Comparison of ENCODE assay signal across 8 cellular contexts in the genomic region with DNA sequence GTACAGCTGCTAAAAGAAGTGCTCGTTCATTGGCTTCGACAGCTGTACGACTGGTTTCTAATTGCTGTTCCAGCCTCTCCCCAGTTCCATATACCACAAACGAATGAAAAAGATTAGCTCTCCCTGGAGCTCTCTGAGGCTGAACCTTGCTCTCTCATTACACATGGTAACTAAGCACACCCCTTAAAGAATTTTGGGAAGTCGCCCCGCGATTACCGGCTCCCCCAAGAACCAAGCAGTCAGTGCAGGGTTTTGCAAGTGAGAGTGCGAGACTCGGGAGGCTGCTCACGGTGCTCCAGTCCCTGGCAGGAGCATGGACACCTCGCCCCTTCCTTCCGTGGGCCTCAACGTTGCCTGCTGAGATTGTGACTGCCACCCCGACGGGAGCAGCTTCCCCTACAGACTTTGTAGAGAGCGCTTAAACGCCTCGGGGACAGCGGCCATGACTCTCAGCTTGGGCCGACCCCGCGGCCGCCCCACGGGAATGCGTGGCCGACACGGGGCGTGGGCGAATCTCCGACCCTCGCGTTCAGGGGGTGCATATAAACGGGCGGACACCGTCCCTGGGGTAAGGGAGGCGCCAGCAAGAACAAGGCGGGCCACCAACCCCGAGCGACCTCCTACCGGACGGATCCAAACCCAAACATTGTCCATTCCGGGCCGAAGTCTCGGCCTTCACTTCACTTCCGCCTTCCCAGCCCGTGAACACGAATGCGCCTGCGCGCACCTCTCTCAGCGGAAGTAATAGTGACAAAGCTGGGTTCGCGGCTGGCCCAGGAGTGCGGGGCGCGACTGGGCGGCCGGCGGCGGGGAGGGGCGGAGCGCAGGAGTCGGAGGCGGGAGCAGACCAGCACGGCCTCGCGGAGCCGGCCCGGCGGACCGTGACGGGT. TPM values are rescaled to one million over a fixed set of nuclear protein-coding genes. Genes with fewer than 3 reads are reported as not detected.
DNase-seq lines count a peak whose midpoint lies in the region; ATAC-seq, FAIRE-seq and TF ChIP-seq lines count a peak whose summit lies in the region.

A gene with protein sequence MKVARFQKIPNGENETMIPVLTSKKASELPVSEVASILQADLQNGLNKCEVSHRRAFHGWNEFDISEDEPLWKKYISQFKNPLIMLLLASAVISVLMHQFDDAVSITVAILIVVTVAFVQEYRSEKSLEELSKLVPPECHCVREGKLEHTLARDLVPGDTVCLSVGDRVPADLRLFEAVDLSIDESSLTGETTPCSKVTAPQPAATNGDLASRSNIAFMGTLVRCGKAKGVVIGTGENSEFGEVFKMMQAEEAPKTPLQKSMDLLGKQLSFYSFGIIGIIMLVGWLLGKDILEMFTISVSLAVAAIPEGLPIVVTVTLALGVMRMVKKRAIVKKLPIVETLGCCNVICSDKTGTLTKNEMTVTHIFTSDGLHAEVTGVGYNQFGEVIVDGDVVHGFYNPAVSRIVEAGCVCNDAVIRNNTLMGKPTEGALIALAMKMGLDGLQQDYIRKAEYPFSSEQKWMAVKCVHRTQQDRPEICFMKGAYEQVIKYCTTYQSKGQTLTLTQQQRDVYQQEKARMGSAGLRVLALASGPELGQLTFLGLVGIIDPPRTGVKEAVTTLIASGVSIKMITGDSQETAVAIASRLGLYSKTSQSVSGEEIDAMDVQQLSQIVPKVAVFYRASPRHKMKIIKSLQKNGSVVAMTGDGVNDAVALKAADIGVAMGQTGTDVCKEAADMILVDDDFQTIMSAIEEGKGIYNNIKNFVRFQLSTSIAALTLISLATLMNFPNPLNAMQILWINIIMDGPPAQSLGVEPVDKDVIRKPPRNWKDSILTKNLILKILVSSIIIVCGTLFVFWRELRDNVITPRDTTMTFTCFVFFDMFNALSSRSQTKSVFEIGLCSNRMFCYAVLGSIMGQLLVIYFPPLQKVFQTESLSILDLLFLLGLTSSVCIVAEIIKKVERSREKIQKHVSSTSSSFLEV (plus strand): TSS at position 845 of the 890 bp plus-strand sequence. CDS start 686 bp downstream, outside the sequence.

- intact Hi-C loops in kidney (cut with DNase I), result no loop called here

- H3K4me1 ChIP-seq in kidney (ENCODE audit: control insufficient read depth in 1 of 2, insufficient read depth in 1 of 2, low read depth in 1 of 2, low read length in 2 of 2), result peaks cover 0 to 9% of the 10 kb centered on the region in 2 donors

- DNase-seq in AML-193 (lab: John Stamatoyannopoulos, UW) (peak; percentile 96 to 97), NCI-H460 (ENCODE audit: extremely low read depth, low read depth) (peak; percentile 91), cerebellum (ENCODE audit: low spot score) (peak; percentile 93), kidney (peak; percentile 99)
- peak; percentile 82 for DNase-seq in activated CD4-positive, alpha-beta T cell treated with anti-CD3 and anti-CD28 coated beads for 1 hour
- peak; percentile 94 for DNase-seq in stimulated activated CD4-positive, alpha-beta T cell treated with anti-CD3 and anti-CD28 coated beads, Interleukin-15, amount 100 ng/mL, for 24 hours

- ATAC-seq in HG03432 (IDR thresholded peaks at IDR 0.05; ENCODE audit: unreplicated experiment), result peak; percentile 95

- H3K27ac ChIP-seq in kidney (ENCODE audit: low read depth in 2 of 2, low read length in 2 of 2), result peak within 1 kb of the TSS; percentile 94 to 98

- H3K9ac ChIP-seq in kidney (ENCODE audit: low read length in 2 of 2), result peak within 1 kb of the TSS; percentile 96 to 99

- no peaks in the 10 kb centered on the region for H3K9me3 ChIP-seq in kidney (ENCODE audit: control insufficient read depth in 1 of 2, low read length in 2 of 2)

- H3K36me3 ChIP-seq in kidney (ENCODE audit: control insufficient read depth in 1 of 2, insufficient read depth in 2 of 2, low read length in 2 of 2), result no peaks in the 10 kb centered on the region

- H3K4me3 ChIP-seq in kidney (ENCODE audit: low read length in 2 of 2), result peak within 1 kb of the TSS; percentile 81 to 95

- FAIRE-seq in kidney (lab: Jason Lieb, UNC), result no peak

- no peak for TF ChIP-seq CTCF in kidney (IDR thresholded peaks at IDR 0.05; ENCODE audit: borderline replicate concordance, extremely low read depth, insufficient read depth)

- TF ChIP-seq POLR2A in GM19099 (IDR thresholded peaks at IDR 0.05; ENCODE audit: extremely low read depth, insufficient read length, low read depth), result peak; percentile 92

RNA-seq across cellular contexts. Expression of the gene that starts here (rescaled TPM):
- 40.9 and 41.8 TPM in 2 replicates for total RNA-seq in NCI-H460 (2014; rRNA removed; shearing (Covaris generic))
- 127 and 153 TPM in 2 replicates for polyA plus RNA-seq in NCI-H460 (2014; cell fraction: nucleus; rRNA removed)
- total RNA-seq in cerebellum (147 TPM), kidney (102 TPM)
- polyA plus RNA-seq in kidney (ENCODE audit: insufficient read depth, low read depth, low replicate concordance), result 46.8 TPM

Comparison
In these comparisons a context has a peak if more than half of its experiments do, and no peak if none do; other contexts are left out.
1. Peak in every context shown above with its lines: DNase-seq, ATAC-seq, H3K4me3 ChIP-seq and H3K27ac ChIP-seq.